25 cellular contexts compared by ENCODE assay signal in genomic region chr14:105458571-105458970, GRCh38. TPM values are rescaled to one million over a fixed set of nuclear protein-coding genes. Genes with fewer than 3 reads are reported as not detected.
"Had no signal": no experiment of that assay in that cellular context is flagged by ENCODE, and none has a peak within 500 bp of the region (broad histone marks: within the 10 kb centered on the region; RNA-seq: fewer than 3 reads in every experiment).

No MANE protein-coding gene starts in this region.

- H3K27me3 Mint-ChIP-seq: dendritic cell treated with granulocyte-macrophage colony-stimulating factor and Interleukin-4, amounts not matched to agents 40 ng/mL and 50 ng/mL, for 4 days had no signal

- H3K27me3 ChIP-seq: colonic mucosa, esophagus muscularis mucosa, foreskin keratinocyte, gastroesophageal sphincter, heart right ventricle, left lung had no signal

- H3K4me1 ChIP-seq: colonic mucosa, foreskin keratinocyte, gastroesophageal sphincter, left lung, lower lobe of right lung had no signal

- ATAC-seq: foreskin keratinocyte, gastroesophageal sphincter, heart right ventricle, left lung, left ventricle myocardium superior, lower lobe of right lung, mucosa of descending colon had no signal

- H3K4me3 Mint-ChIP-seq: dendritic cell treated with granulocyte-macrophage colony-stimulating factor and Interleukin-4, amounts not matched to agents 40 ng/mL and 50 ng/mL, for 4 days; immature natural killer cell; mesothelial cell of epicardium had no signal

- FAIRE-seq: endothelial cell of umbilical vein, frontal cortex, kidney had no signal

- DNase-seq: cerebellar nuclear complex; colonic mucosa; cortex of kidney; effector CD8-positive, alpha-beta T cell; foreskin keratinocyte; glutamatergic neuron; head of caudate nucleus; hippocampal formation; immature natural killer cell; islet precursor cell; kidney; kidney glomerular epithelial cell; left lung; left ventricle myocardium superior; lower lobe of right lung; mesenchymal stem cell; mucosa of descending colon had no signal

- H3K9me3 ChIP-seq: colonic mucosa, esophagus muscularis mucosa, gastroesophageal sphincter, heart right ventricle, left lung, lower lobe of right lung, mucosa of descending colon had no signal

- H3K36me3 ChIP-seq: colonic mucosa had no signal

- H3K27ac ChIP-seq: colonic mucosa, esophagus muscularis mucosa, foreskin keratinocyte, gastroesophageal sphincter, heart right ventricle, left lung, lower lobe of right lung had no signal

- H3K4me1 Mint-ChIP-seq: immature natural killer cell, mesothelial cell of epicardium had no signal

- H3K27ac Mint-ChIP-seq: dendritic cell treated with granulocyte-macrophage colony-stimulating factor and Interleukin-4, amounts not matched to agents 40 ng/mL and 50 ng/mL, for 4 days; immature natural killer cell; mesothelial cell of epicardium had no signal

- H3K9me3 Mint-ChIP-seq: dendritic cell treated with granulocyte-macrophage colony-stimulating factor and Interleukin-4, amounts not matched to agents 40 ng/mL and 50 ng/mL, for 4 days; immature natural killer cell; mesothelial cell of epicardium had no signal

- H3K4me3 ChIP-seq: colonic mucosa, esophagus muscularis mucosa, gastroesophageal sphincter, heart right ventricle, left lung, lower lobe of right lung, mucosa of descending colon had no signal

RNA-seq across cellular contexts. Expression of gene CRIP1, which starts 28.1 kb away (rescaled TPM):
- total RNA-seq: frontal cortex, lung microvascular endothelial cell had no signal
